4 cellular contexts compared by ENCODE assay signal in genomic region chr22:18914558-18914957, GRCh38. TPM values are rescaled to one million over a fixed set of nuclear protein-coding genes. Genes with fewer than 3 reads are reported as not detected.
"Had no signal": no experiment of that assay in that cellular context is flagged by ENCODE, and none has a peak within 500 bp of the region (broad histone marks: within the 10 kb centered on the region; RNA-seq: fewer than 3 reads in every experiment).

No MANE protein-coding gene starts in this region.

RNA-seq across cellular contexts. Expression of gene DGCR6, which starts 8.4 kb away (rescaled TPM):
- polyA plus RNA-seq: HepG2 had no signal

RNA-seq across cellular contexts. Expression of gene PRODH, which starts 21.5 kb away (rescaled TPM):
- total RNA-seq: IMR-90, K562 had no signal
- polyA plus RNA-seq: IgD-negative memory B cell had no signal
